ENCODE assay signal across 17 cellular contexts in the genomic region with DNA sequence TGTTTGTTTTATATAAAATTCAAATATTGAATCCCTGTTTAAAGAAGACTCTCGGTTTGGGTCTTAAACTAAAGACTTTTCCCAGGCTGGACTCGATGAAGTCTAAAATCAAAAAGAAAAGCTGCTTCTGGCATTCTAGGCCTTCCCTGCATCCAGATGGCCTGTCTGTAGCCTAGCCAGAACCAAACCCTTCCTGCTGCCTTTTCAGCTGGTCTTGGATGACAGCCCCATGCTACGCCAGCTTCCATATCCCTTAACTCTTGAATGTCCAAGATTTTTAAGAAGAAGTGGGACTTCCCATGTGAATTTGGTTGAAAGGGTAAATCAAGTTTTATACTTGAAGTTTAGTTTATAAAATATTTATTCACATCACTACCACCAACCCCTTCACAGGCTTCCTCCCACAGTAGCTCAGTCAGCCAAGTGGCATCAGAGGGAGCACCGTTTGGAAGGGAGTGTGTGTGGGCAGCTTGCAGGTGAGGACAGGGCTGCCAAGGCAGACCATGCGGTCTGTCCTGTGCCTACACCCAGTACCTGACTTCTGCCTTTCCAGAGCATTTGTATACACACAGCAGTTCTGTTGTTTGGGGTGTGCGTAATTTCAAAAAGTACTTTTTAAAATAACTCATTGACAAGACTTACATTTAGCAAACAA. TPM values are rescaled to one million over a fixed set of nuclear protein-coding genes. Genes with fewer than 3 reads are reported as not detected.
DNase-seq lines count a peak whose midpoint lies in the region; ATAC-seq and TF ChIP-seq lines count a peak whose summit lies in the region.
"Had no signal": no experiment of that assay in that cellular context is flagged by ENCODE, and none has a peak within 500 bp of the region (broad histone marks: within the 10 kb centered on the region; RNA-seq: fewer than 3 reads in every experiment).

No MANE protein-coding gene starts in this region.

- peaks cover 3% of the 10 kb centered on the region; the same call in 1 of the 2 replicates for H3F3A ChIP-seq in GM23338 (replicated peaks; ENCODE audit: low read depth)

- CTCF ChIA-PET in CD4-positive, alpha-beta memory T cell (lab: Charles Lee; ENCODE audit: partially characterized antibody): interaction anchor here (1.2 to 5.2 kb wide), 5 partner anchors 14 to 369 kb away, joined by 3 to 37 read pairs (median 7); a partner anchor contains a TSS

- no peaks in the 10 kb centered on the region for H3K79me2 ChIP-seq in GM23338 (replicated peaks; ENCODE audit: insufficient read depth)

- H3K4me2 ChIP-seq in GM23338: no peak overlapping the region

- no peaks in the 10 kb centered on the region for H3K36me3 Mint-ChIP-seq in CD4-positive, alpha-beta memory T cell
- H3K36me3 Mint-ChIP-seq in GM23338 (ENCODE audit: low read depth): no peaks in the 10 kb centered on the region
- H3K36me3 Mint-ChIP-seq in naive thymus-derived CD8-positive, alpha-beta T cell: no peaks in the 10 kb centered on the region

- H3K4me1 Mint-ChIP-seq in CD4-positive, alpha-beta memory T cell: peaks cover 3 to 14% (median 4%) of the 10 kb centered on the region in 4 donors
- H3K4me1 Mint-ChIP-seq in GM23338: peaks cover 25% of the 10 kb centered on the region
- H3K4me1 Mint-ChIP-seq in naive thymus-derived CD8-positive, alpha-beta T cell: peaks cover 16 to 50% (median 43%) of the 10 kb centered on the region in 4 donors

- no peaks in the 10 kb centered on the region for H3K36me3 ChIP-seq in CD4-positive, alpha-beta memory T cell (ENCODE audit: insufficient read depth, low read length)
- no peaks in the 10 kb centered on the region for H3K36me3 ChIP-seq in GM23338 (ENCODE audit: insufficient read depth)
- H3K36me3 ChIP-seq: breast epithelium had no signal

- no peaks in the 10 kb centered on the region for H3K27me3 Mint-ChIP-seq in CD4-positive, alpha-beta memory T cell
- H3K27me3 Mint-ChIP-seq in GM23338 (ENCODE audit: insufficient read depth, low read depth, poor library complexity): no peaks in the 10 kb centered on the region
- H3K27me3 Mint-ChIP-seq in naive thymus-derived CD8-positive, alpha-beta T cell: no peaks in the 10 kb centered on the region
- H3K27me3 Mint-ChIP-seq: activated CD4-positive, alpha-beta T cell treated with anti-CD3 and anti-CD28 coated beads, Interleukin-2, amount 10 ng/mL, durations not matched to agents 7 days and 5 days had no signal

- POLR2A ChIA-PET in CD4-positive, alpha-beta memory T cell (lab: Charles Lee; ENCODE audit: partially characterized antibody): interaction anchor here (0.7 to 4.1 kb wide), 4 partner anchors 40 to 256 kb away, joined by 3 to 29 read pairs (median 3); a partner anchor contains a TSS
- POLR2A ChIA-PET in naive thymus-derived CD8-positive, alpha-beta T cell (lab: Charles Lee): interaction anchor here (1.5 to 3.5 kb wide), 2 partner anchors 40 to 107 kb away, joined by 5 to 32 read pairs; a partner anchor contains a TSS

- no peak overlapping the region for H2AFZ ChIP-seq in GM23338

- no peaks in the 10 kb centered on the region for H3K9me2 ChIP-seq in GM23338 (ENCODE audit: insufficient read depth)

- H3K4me3 Mint-ChIP-seq in CD4-positive, alpha-beta memory T cell: no peak overlapping the region
- H3K4me3 Mint-ChIP-seq in GM23338: no peak overlapping the region
- peak overlapping the region in 2 of 10 donors; percentile 10 to 44 for H3K4me3 Mint-ChIP-seq in naive thymus-derived CD8-positive, alpha-beta T cell
- H3K4me3 Mint-ChIP-seq: activated CD4-positive, alpha-beta T cell treated with anti-CD3 and anti-CD28 coated beads, Interleukin-2, amount 10 ng/mL, durations not matched to agents 7 days and 5 days; endodermal cell; HFFc6 had no signal

- H3K4me1 ChIP-seq in CD4-positive, alpha-beta memory T cell (ENCODE audit: insufficient read depth, low read length): peaks cover 5% of the 10 kb centered on the region
- H3K4me1 ChIP-seq in GM23338 (ENCODE audit: insufficient read depth): peaks cover 33% of the 10 kb centered on the region
- H3K4me1 ChIP-seq: breast epithelium had no signal

- intact Hi-C loops in CD4-positive, alpha-beta memory T cell (cut with micrococcal nuclease): no loop called here

- H3K27me3 ChIP-seq in CD4-positive, alpha-beta memory T cell (ENCODE audit: insufficient read depth, low read length): no peaks in the 10 kb centered on the region
- H3K27me3 ChIP-seq in GM23338 (ENCODE audit: insufficient read depth): no peaks in the 10 kb centered on the region
- H3K27me3 ChIP-seq: breast epithelium had no signal

- no peak for TF ChIP-seq CTCF in GM23338 (conservative IDR thresholded peaks at IDR 0.05; ENCODE audit: low read depth in 2 of 2)

- no peak overlapping the region for H3K27ac ChIP-seq in CD4-positive, alpha-beta memory T cell (ENCODE audit: low read depth, low read length)
- 0 out of 2 replicates have a peak overlapping the region, but pooled peaks have one; percentile 27 for H3K27ac ChIP-seq in GM23338 (ENCODE audit: low read depth)
- H3K27ac ChIP-seq: breast epithelium had no signal

- ATAC-seq in GM23338 (no peak), HG03342 (IDR thresholded peaks at IDR 0.05; ENCODE audit: unreplicated experiment) (no peak)
- ATAC-seq in naive thymus-derived CD8-positive, alpha-beta T cell: no peak
- ATAC-seq: stimulated activated naive CD8-positive, alpha-beta T cell treated with anti-CD3 and anti-CD28 coated beads, Interleukin-15, Interleukin-2, amounts not matched to agents 100 U/mL and 50 U/mL, for 24 hours had no signal

- DNase-seq in CD4-positive, alpha-beta memory T cell: no peak
- no peak for DNase-seq in GM23338 (ENCODE audit: low spot score)
- peak; percentile 96 for DNase-seq in cerebellar cortex (ENCODE audit: low spot score)
- DNase-seq in naive thymus-derived CD8-positive, alpha-beta T cell: no peak
- DNase-seq in DMS79 treated with DMSO at 0.1 percent for 48 hours (lab: John Stamatoyannopoulos, UW): no peak
- DNase-seq in A172 (ENCODE audit: low spot score): no peak
- DNase-seq: activated CD4-positive, alpha-beta T cell treated with anti-CD3 and anti-CD28 coated beads, Interleukin-2, amount 10 ng/mL, durations not matched to agents 7 days and 5 days; activated effector memory CD4-positive, alpha-beta T cell treated with anti-CD3 and anti-CD28 coated beads, Interleukin-2, amount 50 U/mL, for 16 hours; endodermal cell; foreskin melanocyte; HFFc6; MM.1S; NK-92 treated with Interleukin-12 subunit alpha and Interleukin-12 subunit beta, amount 100 ng/mL, for 24 hours; SHP77; stimulated activated naive CD8-positive, alpha-beta T cell treated with anti-CD3 and anti-CD28 coated beads, Interleukin-15, Interleukin-2, amounts not matched to agents 100 U/mL and 50 U/mL, for 24 hours had no signal

- H4K20me1 ChIP-seq in GM23338 (replicated peaks; ENCODE audit: insufficient read depth): no peaks in the 10 kb centered on the region

- H3K27ac Mint-ChIP-seq in CD4-positive, alpha-beta memory T cell: peak overlapping the region in 4 of 7 donors; percentile 32 to 72 (median 66)
- no peak overlapping the region for H3K27ac Mint-ChIP-seq in GM23338
- peak overlapping the region; percentile 37 to 92 (median 86) for H3K27ac Mint-ChIP-seq in naive thymus-derived CD8-positive, alpha-beta T cell
- H3K27ac Mint-ChIP-seq: endodermal cell, HFFc6 had no signal

- H3K9me3 ChIP-seq in CD4-positive, alpha-beta memory T cell (ENCODE audit: control insufficient read depth in 1 of 2, low read length in 2 of 2): no peaks in the 10 kb centered on the region
- H3K9me3 ChIP-seq: breast epithelium had no signal

- H3K9me3 Mint-ChIP-seq in CD4-positive, alpha-beta memory T cell: no peaks in the 10 kb centered on the region
- H3K9me3 Mint-ChIP-seq in GM23338: no peaks in the 10 kb centered on the region
- H3K9me3 Mint-ChIP-seq in naive thymus-derived CD8-positive, alpha-beta T cell: no peaks in the 10 kb centered on the region
- H3K9me3 Mint-ChIP-seq: activated CD4-positive, alpha-beta T cell treated with anti-CD3 and anti-CD28 coated beads, Interleukin-2, amount 10 ng/mL, durations not matched to agents 7 days and 5 days; endodermal cell; HFFc6 had no signal

- no peak overlapping the region for H3K4me3 ChIP-seq in CD4-positive, alpha-beta memory T cell (ENCODE audit: low read length in 2 of 2)
- H3K4me3 ChIP-seq in GM23338: no peak overlapping the region
- H3K4me3 ChIP-seq: breast epithelium had no signal

TF ChIP-seq in GM23338, 12 proteins besides CTCF, POLR2A, EP300 and RAD21 (continues in another document):
- TF ChIP-seq ZNF114 (CRISPR knock-in tag; IDR thresholded peaks at IDR 0.05): no peak
- no peak for TF ChIP-seq ZNF331 (CRISPR knock-in tag; IDR thresholded peaks at IDR 0.05; ENCODE audit: low read depth)
- TF ChIP-seq, protein P1, sequence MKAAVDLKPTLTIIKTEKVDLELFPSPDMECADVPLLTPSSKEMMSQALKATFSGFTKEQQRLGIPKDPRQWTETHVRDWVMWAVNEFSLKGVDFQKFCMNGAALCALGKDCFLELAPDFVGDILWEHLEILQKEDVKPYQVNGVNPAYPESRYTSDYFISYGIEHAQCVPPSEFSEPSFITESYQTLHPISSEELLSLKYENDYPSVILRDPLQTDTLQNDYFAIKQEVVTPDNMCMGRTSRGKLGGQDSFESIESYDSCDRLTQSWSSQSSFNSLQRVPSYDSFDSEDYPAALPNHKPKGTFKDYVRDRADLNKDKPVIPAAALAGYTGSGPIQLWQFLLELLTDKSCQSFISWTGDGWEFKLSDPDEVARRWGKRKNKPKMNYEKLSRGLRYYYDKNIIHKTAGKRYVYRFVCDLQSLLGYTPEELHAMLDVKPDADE (IDR thresholded peaks at IDR 0.05): no peak
- TF ChIP-seq EZH2 (IDR thresholded peaks at IDR 0.05; ENCODE audit: low read depth, unreplicated experiment): no peak
- no peak for TF ChIP-seq JUNB (IDR thresholded peaks at IDR 0.05; ENCODE audit: unreplicated experiment)
- no peak for TF ChIP-seq CREB1 (CRISPR knock-in tag; IDR thresholded peaks at IDR 0.05; ENCODE audit: low read depth)

RNA-seq across cellular contexts. Expression of a gene that starts 18.2 kb away (rescaled TPM):
- total RNA-seq in CD4-positive, alpha-beta memory T cell: 100 to 1,000 TPM in 1 of 2 experiments, 10 to 100 TPM in 1; 95.8 to 105 TPM
- 100 to 1,000 TPM; 157 to 243 TPM for polyA plus RNA-seq in CD4-positive, alpha-beta memory T cell
- 169 and 197 TPM in 2 replicates for total RNA-seq in GM23338 (2014; rRNA removed; shearing (Covaris generic))
- polyA plus RNA-seq in GM23338 (2016; fragmentation: Nextera tagmentation; extraction: Ambion mirVana): 337 and 338 TPM in 2 replicates
- 100 to 1,000 TPM; 150 to 152 TPM for total RNA-seq in naive thymus-derived CD8-positive, alpha-beta T cell
- 100 to 1,000 TPM; 154 to 159 (median 156) TPM for polyA plus RNA-seq in naive thymus-derived CD8-positive, alpha-beta T cell
- 438 and 448 TPM in 2 replicates for total RNA-seq in A172 (2014; rRNA removed; shearing (Covaris generic))

RNA-seq across cellular contexts. Expression of a gene that starts 38.8 kb away (rescaled TPM):
- 10 to 100 TPM; 79.8 to 82.1 TPM for total RNA-seq in CD4-positive, alpha-beta memory T cell
- polyA plus RNA-seq in CD4-positive, alpha-beta memory T cell: 10 to 100 TPM; 93.4 to 94.0 TPM
- total RNA-seq in GM23338 (2014; rRNA removed; shearing (Covaris generic)): 94.7 and 104 TPM in 2 replicates
- polyA plus RNA-seq in GM23338 (2016; fragmentation: Nextera tagmentation; extraction: Ambion mirVana): 39.6 and 42.3 TPM in 2 replicates
- 10 to 100 TPM; 78.3 to 79.6 TPM for total RNA-seq in naive thymus-derived CD8-positive, alpha-beta T cell
- 10 to 100 TPM; 46.6 to 67.7 (median 64.9) TPM for polyA plus RNA-seq in naive thymus-derived CD8-positive, alpha-beta T cell
- 318 and 333 TPM in 2 replicates for total RNA-seq in A172 (2014; rRNA removed; shearing (Covaris generic))
